8 cellular contexts compared by ENCODE assay signal in genomic region chr19:4969772-4970531, GRCh38. TPM values are rescaled to one million over a fixed set of nuclear protein-coding genes. Genes with fewer than 3 reads are reported as not detected.
DNase-seq lines count a peak whose midpoint lies in the region; ATAC-seq and TF ChIP-seq lines count a peak whose summit lies in the region.

No MANE protein-coding gene starts in this region.

- no peaks in the 10 kb centered on the region for H3K27me3 Mint-ChIP-seq in T-helper 17 cell

- peak in 1 of 4 donors; percentile 27 for TF ChIP-seq POLR2A in esophagus squamous epithelium (IDR thresholded peaks at IDR 0.05)

- peaks cover 33% of the 10 kb centered on the region for H3K4me1 Mint-ChIP-seq in T-helper 17 cell

- H3K36me3 ChIP-seq in esophagus squamous epithelium: no peaks in the 10 kb centered on the region

- WGBS in esophagus squamous epithelium, 2 donors: 1% methylated on average over 16 to 18 of the region's 25 CpGs

- H3K27ac ChIP-seq in esophagus squamous epithelium: peak overlapping the region; percentile 85 to 92 (median 91)

- no peak for TF ChIP-seq CTCF in GM20000 (IDR thresholded peaks at IDR 0.05; ENCODE audit: extremely low read depth, missing control alignments)
- no peak for TF ChIP-seq CTCF in esophagus squamous epithelium (IDR thresholded peaks at IDR 0.05)

- peak overlapping the region; percentile 91 for H3K27ac Mint-ChIP-seq in T-helper 17 cell

- intact Hi-C loops in esophagus squamous epithelium (cut with DNase I): no loop called here

- peak overlapping the region; percentile 94 for H3K4me3 Mint-ChIP-seq in T-helper 17 cell

- H3K9me3 ChIP-seq in T-helper 17 cell (ENCODE audit: control insufficient read depth, low read length, poor library complexity, severe bottlenecking): no peaks in the 10 kb centered on the region
- no peaks in the 10 kb centered on the region for H3K9me3 ChIP-seq in esophagus squamous epithelium

- no peak for ATAC-seq in T-helper 17 cell

- peak overlapping the region; percentile 51 to 76 (median 72) for H3K4me3 ChIP-seq in esophagus squamous epithelium

- DNase-seq in Ammon's horn (ENCODE audit: low spot score): peak; percentile 47
- DNase-seq in GM20000 (ENCODE audit: low spot score): peak; percentile 78
- DNase-seq in T-helper 17 cell: no peak
- DNase-seq in esophagus squamous epithelium (lab: John Stamatoyannopoulos, UW): no peak
- peak; percentile 28 for DNase-seq in pons (ENCODE audit: low spot score)
- DNase-seq in COR-L47 (lab: John Stamatoyannopoulos, UW): no peak
- no peak for DNase-seq in H4 (ENCODE audit: low spot score)
- no peak for DNase-seq in NCI-H526 treated with DMSO at 0.1 percent for 48 hours (lab: John Stamatoyannopoulos, UW)

- peaks cover 36 to 64% (median 43%) of the 10 kb centered on the region in 3 donors for H3K4me1 ChIP-seq in esophagus squamous epithelium

- H3K27me3 ChIP-seq in esophagus squamous epithelium: no peaks in the 10 kb centered on the region

- H3K36me3 Mint-ChIP-seq in T-helper 17 cell (ENCODE audit: low read depth): no peaks in the 10 kb centered on the region

RNA-seq across cellular contexts. Expression of gene KDM4B, which starts 1.0 kb away (rescaled TPM):
- total RNA-seq in T-helper 17 cell (10 to 100 TPM; 37.6 to 42.2 TPM), esophagus squamous epithelium (10 to 100 TPM; 14.0 to 39.9 (median 19.5) TPM)
- 4.6 and 7.2 TPM in 2 replicates for total RNA-seq in H4 (2014; rRNA removed; shearing (Covaris generic))

Comparison
In these comparisons a context has a peak if more than half of its experiments do, and no peak if none do; other contexts are left out.
1. DNase-seq: peak in Ammon's horn (single experiment), GM20000 (single experiment) and pons (single experiment); none in T-helper 17 cell (0 of 3), esophagus squamous epithelium (single experiment), COR-L47 (single experiment), H4 (single experiment) and NCI-H526 treated with DMSO at 0.1 percent for 48 hours (single experiment).